In the genomic region with DNA sequence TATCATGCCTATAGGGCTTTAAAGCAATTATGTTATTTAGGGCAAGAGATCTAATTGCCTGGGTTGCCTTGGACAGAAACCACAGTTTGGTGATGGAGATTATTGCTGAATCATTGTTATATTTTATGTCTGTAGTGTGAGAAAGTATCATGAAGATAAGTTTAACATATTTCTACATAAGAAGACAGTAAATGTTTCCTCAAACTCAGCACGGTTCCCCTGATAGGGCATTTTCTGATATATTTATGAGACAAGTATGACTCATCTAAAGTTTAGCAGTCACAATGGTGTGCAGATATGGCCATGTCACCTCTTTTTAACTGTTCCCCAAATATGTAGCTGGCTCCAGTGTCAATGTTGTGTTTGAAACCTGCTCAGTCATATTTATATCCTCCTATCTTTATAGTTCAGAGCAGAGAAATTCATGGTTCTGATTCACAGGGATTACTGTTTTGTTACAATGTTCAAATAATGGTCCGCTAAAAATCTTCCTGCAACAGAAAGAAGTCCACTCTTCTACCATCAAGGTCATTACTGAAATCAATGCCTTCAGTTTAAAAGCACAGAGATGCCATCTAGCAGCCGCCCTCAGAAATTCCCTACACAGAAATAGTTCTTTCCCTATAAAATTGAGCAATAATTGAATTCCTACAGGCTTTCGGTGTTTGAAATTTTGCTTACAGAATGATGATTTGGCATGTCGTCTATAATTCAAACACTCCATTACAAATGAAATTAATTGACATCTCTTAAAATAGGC, we compare ENCODE assay signal across 20 cellular contexts. TPM values are rescaled to one million over a fixed set of nuclear protein-coding genes. Genes with fewer than 3 reads are reported as not detected.
DNase-seq lines count a peak whose midpoint lies in the region; ATAC-seq, FAIRE-seq and TF ChIP-seq lines count a peak whose summit lies in the region.
"Had no signal": no experiment of that assay in that cellular context is flagged by ENCODE, and none has a peak within 500 bp of the region (broad histone marks: within the 10 kb centered on the region; RNA-seq: fewer than 3 reads in every experiment).

No MANE protein-coding gene starts in this region.

- H3K4me1 ChIP-seq in HepG2 (ENCODE audit: insufficient read depth, low read length) (no peaks in the 10 kb centered on the region), right lobe of liver (no peaks in the 10 kb centered on the region), spleen (no peaks in the 10 kb centered on the region)
- H3K4me1 ChIP-seq: SJSA1 had no signal

- H4K20me1 ChIP-seq in HepG2 (ENCODE audit: insufficient read depth, low read length), result no peaks in the 10 kb centered on the region

- no peak for ATAC-seq in HepG2
- no peak for ATAC-seq in right lobe of liver
- ATAC-seq in GM18498 (IDR thresholded peaks at IDR 0.05; ENCODE audit: unreplicated experiment), result no peak

- in situ Hi-C loops in HepG2 (cut with HindIII; ENCODE audit: extremely low pct_ligation_motif_present, low pct_unique_long_range_greater_than_20kb), result no loop called here

- no peak for TF ChIP-seq RAD21 in HepG2 (CRISPR knock-in tag; IDR thresholded peaks at IDR 0.05)

- H3K4me3 ChIP-seq in HepG2 (replicated peaks in 1 of 3; ENCODE audit: insufficient read depth in 1 of 3, low read depth in 2 of 3, low read length in 3 of 3) (no peak overlapping the region), right lobe of liver (no peak overlapping the region), spleen (no peak overlapping the region)
- H3K4me3 ChIP-seq: PC-9, SJSA1 had no signal

- 2% methylated on average over 5 of the region's 5 CpGs for WGBS in HepG2 (ENCODE audit: low lambda C conversion rate)
- 44% methylated on average over 5 of the region's 5 CpGs for WGBS in right lobe of liver (ENCODE audit: insufficient coverage, low coverage, low lambda C conversion rate, missing lambda C conversion rate)
- WGBS in spleen, 5 donors, result 58 to 70% (median 64%) methylated on average over 5 of the region's 5 CpGs

- TF ChIP-seq CTCF in HepG2 (CRISPR knock-in tag; IDR thresholded peaks at IDR 0.05) (no peak), right lobe of liver (IDR thresholded peaks at IDR 0.05) (no peak), spleen (IDR thresholded peaks at IDR 0.05 in 8 of 11, conservative IDR thresholded peaks at IDR 0.05 in 3 of 11) (no peak)

- no peak overlapping the region for H3K9ac ChIP-seq in HepG2 (ENCODE audit: insufficient read depth, low read depth, low read length)

- DNase-seq in HepG2 (ENCODE audit: low spot score) (no peak), right lobe of liver (no peak), NCI-H446 treated with DMSO at 0.1 percent for 48 hours (lab: John Stamatoyannopoulos, UW) (peak; percentile 82), cerebellar cortex (ENCODE audit: low spot score) (peak; percentile 85), superior temporal gyrus (ENCODE audit: extremely low spot score) (peak; percentile 52), spleen (no peak), T-helper 9 cell (no peak)
- DNase-seq: ACHN, DMS79 treated with DMSO at 0.1 percent for 48 hours, KBM-7, NCI-H1694, NCI-H2107, NCI-H226, PC-9 had no signal

- H3K9me3 ChIP-seq in HepG2 (ENCODE audit: low read length) (no peaks in the 10 kb centered on the region), right lobe of liver (no peaks in the 10 kb centered on the region), spleen (no peaks in the 10 kb centered on the region)
- H3K9me3 ChIP-seq: SJSA1 had no signal

- TF ChIP-seq EP300 in HepG2 (IDR thresholded peaks at IDR 0.05; ENCODE audit: low read depth in 2 of 2, low read length in 2 of 2) (no peak), HepG2 (CRISPR knock-in tag; IDR thresholded peaks at IDR 0.05; ENCODE audit: borderline replicate concordance) (no peak)

- no peaks in the 10 kb centered on the region for H3K36me3 ChIP-seq in HepG2 (replicated peaks in 1 of 2; ENCODE audit: control insufficient read depth in 1 of 2, insufficient read depth in 2 of 2, low read length in 2 of 2)
- H3K36me3 ChIP-seq in right lobe of liver, result no peaks in the 10 kb centered on the region
- H3K36me3 ChIP-seq in spleen, result no peaks in the 10 kb centered on the region
- H3K36me3 ChIP-seq: SJSA1 had no signal

- H3K79me2 ChIP-seq in HepG2 (ENCODE audit: insufficient read depth, low read length), result no peaks in the 10 kb centered on the region

- no peak for FAIRE-seq in HepG2 (lab: Jason Lieb, UNC)
- FAIRE-seq: GM19239, H54 had no signal

- POLR2A ChIA-PET in HepG2 (lab: Yijun Ruan, JAX), result no interaction called here

- no peak overlapping the region for H2AFZ ChIP-seq in HepG2 (ENCODE audit: low read length)
- H2AFZ ChIP-seq: PC-9 had no signal

- H3K4me2 ChIP-seq in HepG2 (ENCODE audit: low read depth, low read length), result no peak overlapping the region
- H3K4me2 ChIP-seq: PC-9 had no signal

- H3K27me3 ChIP-seq in HepG2 (ENCODE audit: control insufficient read depth in 1 of 2, insufficient read depth in 2 of 2, low read length in 2 of 2), result no peaks in the 10 kb centered on the region
- H3K27me3 ChIP-seq in right lobe of liver, result no peaks in the 10 kb centered on the region
- peaks cover 0 to 20% (median 9%) of the 10 kb centered on the region in 7 donors for H3K27me3 ChIP-seq in spleen (replicated peaks in 1 of 7)

- no TSS peak for BruUV-seq in HepG2 (replicated peaks; lab: Mats Ljungman, UMichigan)

- CTCF ChIA-PET in HepG2 (lab: Yijun Ruan, JAX; ENCODE audit: low intra/inter-chr PET ratio, low total read pairs), result no interaction called here

- TF ChIP-seq POLR2A in HepG2 (IDR thresholded peaks at IDR 0.05; ENCODE audit: insufficient read depth in 1 of 2, low read depth in 2 of 2, low read length in 2 of 2) (no peak), right lobe of liver (IDR thresholded peaks at IDR 0.05) (no peak), spleen (IDR thresholded peaks at IDR 0.05) (no peak)

- H3K27ac ChIP-seq in HepG2 (ENCODE audit: extremely low read length, insufficient read depth, low read length) (no peak overlapping the region), right lobe of liver (no peak overlapping the region), spleen (no peak overlapping the region)
- H3K27ac ChIP-seq: C4-2B, PC-9, RWPE1, SJSA1 had no signal

- intact Hi-C loops in HepG2 (cut with micrococcal nuclease; ENCODE audit: unreplicated experiment) (no loop called here), right lobe of liver (cut with DNase I) (no loop called here), spleen (cut with DNase I; ENCODE audit: low total_unique reads) (no loop called here)

TF ChIP-seq in HepG2, 621 proteins besides CTCF, POLR2A, EP300 and RAD21:
- TF ChIP-seq NFE2L2 (IDR thresholded peaks at IDR 0.05; ENCODE audit: low read length) (peak; percentile 36; the same call in 1 of the 2 replicates), ZNF792 (CRISPR knock-in tag; IDR thresholded peaks at IDR 0.05) (no peak), LCORL (IDR thresholded peaks at IDR 0.05) (no peak), LCORL (CRISPR knock-in tag; IDR thresholded peaks at IDR 0.05) (no peak), TEAD3 (CRISPR knock-in tag; optimal IDR thresholded peaks at IDR 0.05; ENCODE audit: borderline replicate concordance) (no peak), ZNF207 (IDR thresholded peaks at IDR 0.05; ENCODE audit: borderline replicate concordance) (no peak)
- TF ChIP-seq, protein P1, sequence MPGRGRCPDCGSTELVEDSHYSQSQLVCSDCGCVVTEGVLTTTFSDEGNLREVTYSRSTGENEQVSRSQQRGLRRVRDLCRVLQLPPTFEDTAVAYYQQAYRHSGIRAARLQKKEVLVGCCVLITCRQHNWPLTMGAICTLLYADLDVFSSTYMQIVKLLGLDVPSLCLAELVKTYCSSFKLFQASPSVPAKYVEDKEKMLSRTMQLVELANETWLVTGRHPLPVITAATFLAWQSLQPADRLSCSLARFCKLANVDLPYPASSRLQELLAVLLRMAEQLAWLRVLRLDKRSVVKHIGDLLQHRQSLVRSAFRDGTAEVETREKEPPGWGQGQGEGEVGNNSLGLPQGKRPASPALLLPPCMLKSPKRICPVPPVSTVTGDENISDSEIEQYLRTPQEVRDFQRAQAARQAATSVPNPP (CRISPR knock-in tag; IDR thresholded peaks at IDR 0.05), result no peak

RNA-seq across cellular contexts. Expression of gene OLFM3, which starts 3.7 kb away (rescaled TPM):
- total RNA-seq in HepG2 (2016; rRNA removed; fragmentation: Illumina TruSeq; extraction: Trizol), result not detected in 2 replicates
- not detected in 2 replicates for total RNA-seq in HepG2 (2016; cell fraction: cytosol; rRNA removed; fragmentation: Illumina TruSeq; extraction: Trizol; ENCODE audit: low read depth)
- total RNA-seq in HepG2 (2016; cell fraction: insoluble cytoplasmic fraction; rRNA removed; fragmentation: Illumina TruSeq; extraction: Trizol), result not detected in 2 replicates
- total RNA-seq in HepG2 (2016; cell fraction: membrane; rRNA removed; fragmentation: Illumina TruSeq; extraction: Trizol), result not detected in 2 replicates
- total RNA-seq in HepG2 (2016; cell fraction: nucleus; rRNA removed; fragmentation: Illumina TruSeq; extraction: Trizol), result not detected in 2 replicates
- not detected in 2 replicates for polyA plus RNA-seq in HepG2 (2011; rRNA removed)
- not detected in 2 replicates for polyA plus RNA-seq in HepG2 (2011; cell fraction: cytosol; rRNA removed)
- polyA plus RNA-seq in HepG2 (2011; cell fraction: nucleus; rRNA removed), result not detected in 2 replicates
- not detected in 2 replicates for polyA plus RNA-seq in HepG2 (2012)
- polyA plus RNA-seq in HepG2 (2016; cell fraction: cytosol; fragmentation: Illumina TruSeq; extraction: Trizol; ENCODE audit: low read depth), result not detected in 2 replicates
- not detected in 2 replicates for polyA plus RNA-seq in HepG2 (2016; cell fraction: insoluble cytoplasmic fraction; fragmentation: Illumina TruSeq; extraction: Trizol; ENCODE audit: low read depth)
- polyA plus RNA-seq in HepG2 (2016; cell fraction: membrane; fragmentation: Illumina TruSeq; extraction: Trizol; ENCODE audit: low read depth), result not detected in 2 replicates
- polyA plus RNA-seq in HepG2 (2016; cell fraction: nucleus; fragmentation: Illumina TruSeq; extraction: Trizol; ENCODE audit: insufficient read depth, low read depth), result not detected in 2 replicates
- polyA minus RNA-seq in HepG2 (2011; rRNA and poly(A)+ RNA removed; ENCODE audit: low replicate concordance), result not detected in 2 replicates
- polyA minus RNA-seq in HepG2 (2011; cell fraction: cytosol; rRNA and poly(A)+ RNA removed), result not detected in 2 replicates
- not detected in 2 replicates for polyA minus RNA-seq in HepG2 (2011; cell fraction: nucleus; rRNA and poly(A)+ RNA removed)
- not detected for total RNA-seq in right lobe of liver
- total RNA-seq in spleen, result not detected
- polyA plus RNA-seq in spleen, result not detected
- total RNA-seq: PC-9, SJSA1 had no signal

Comparison
In these comparisons a context has a peak if more than half of its experiments do, and no peak if none do; other contexts are left out.
1. DNase-seq: peak in NCI-H446 treated with DMSO at 0.1 percent for 48 hours (single experiment), cerebellar cortex (single experiment) and superior temporal gyrus (single experiment); none in HepG2 (single experiment), right lobe of liver (0 of 3), spleen (single experiment) and T-helper 9 cell (single experiment).